In the genomic region with DNA sequence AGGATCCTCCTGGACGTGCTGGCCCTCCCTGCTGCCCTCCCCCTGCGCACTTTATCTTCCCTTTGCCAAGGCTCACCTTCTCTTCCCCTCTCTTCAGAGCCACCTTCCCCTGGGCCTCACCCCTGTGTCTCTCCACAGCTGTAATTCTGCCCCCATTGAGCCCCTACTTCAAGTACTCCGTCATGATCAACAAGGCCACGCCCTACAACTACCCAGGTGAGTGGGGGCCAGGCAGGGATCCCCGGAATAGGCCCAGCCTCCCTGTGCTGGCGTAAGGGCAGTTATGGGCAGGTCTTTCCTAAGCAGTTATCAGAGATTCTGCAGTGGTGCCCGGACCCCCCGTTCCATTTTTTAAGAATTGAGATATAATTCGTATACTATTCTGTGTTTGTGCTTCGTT, we compare ENCODE assay signal across 29 cellular contexts. TPM values are rescaled to one million over a fixed set of nuclear protein-coding genes. Genes with fewer than 3 reads are reported as not detected.
DNase-seq lines count a peak whose midpoint lies in the region; ATAC-seq, FAIRE-seq and TF ChIP-seq lines count a peak whose summit lies in the region.
"Had no signal": no experiment of that assay in that cellular context is flagged by ENCODE, and none has a peak within 500 bp of the region (broad histone marks: within the 10 kb centered on the region; RNA-seq: fewer than 3 reads in every experiment).

No MANE protein-coding gene starts in this region.

- H3K9me3 Mint-ChIP-seq in endodermal cell = no peaks in the 10 kb centered on the region
- H3K9me3 Mint-ChIP-seq: GM23338, immature natural killer cell had no signal

- ATAC-seq in sciatic nerve = no peak
- ATAC-seq: body of pancreas, GM23338 had no signal

- H3K27ac Mint-ChIP-seq in endodermal cell = no peak overlapping the region
- H3K27ac Mint-ChIP-seq: GM23338 had no signal

- no peak overlapping the region for H3K4me3 Mint-ChIP-seq in endodermal cell

- H3K9ac ChIP-seq in endodermal cell (ENCODE audit: extremely low read depth, low read length, poor library complexity, severe bottlenecking) = no peak overlapping the region
- H3K9ac ChIP-seq in GM23248 = no peak overlapping the region

- H3K4me3 ChIP-seq in endodermal cell (ENCODE audit: low read length) = no peak overlapping the region
- no peak overlapping the region for H3K4me3 ChIP-seq in GM23248
- H3K4me3 ChIP-seq: adrenal gland, body of pancreas, GM23338, ovary, Peyer's patch, smooth muscle cell, upper lobe of left lung had no signal

- FAIRE-seq in D721Med (lab: Jason Lieb, UNC) = no peak

- no peak overlapping the region for H3K4me2 ChIP-seq in GM23248 (ENCODE audit: unreplicated experiment)
- H3K4me2 ChIP-seq: GM23338, smooth muscle cell had no signal

- H3K9me2 ChIP-seq in GM23248 (ENCODE audit: insufficient read depth) = no peaks in the 10 kb centered on the region

- peaks cover 51% of the 10 kb centered on the region for H3K36me3 Mint-ChIP-seq in endodermal cell (ENCODE audit: low read depth)

- H3K4me1 ChIP-seq in endodermal cell (ENCODE audit: control insufficient read depth, insufficient read depth, low read length) = no peaks in the 10 kb centered on the region
- no peaks in the 10 kb centered on the region for H3K4me1 ChIP-seq in GM23248 (ENCODE audit: insufficient read depth)
- H3K4me1 ChIP-seq: BE2C had no signal

- no peaks in the 10 kb centered on the region for H3K27me3 ChIP-seq in endodermal cell (ENCODE audit: control insufficient read depth, insufficient read depth, low read length, poor library complexity, severe bottlenecking)
- H3K27me3 ChIP-seq in GM23248 (replicated peaks; ENCODE audit: insufficient read depth) = no peaks in the 10 kb centered on the region
- H3K27me3 ChIP-seq: adrenal gland, BE2C, body of pancreas, ovary, Peyer's patch, upper lobe of left lung had no signal

- no peak overlapping the region for H2AFZ ChIP-seq in GM23248
- H2AFZ ChIP-seq: GM23338 had no signal

- H3K9me3 ChIP-seq in endodermal cell (ENCODE audit: control insufficient read depth, low read length) (no peaks in the 10 kb centered on the region), GM23248 (ENCODE audit: low read depth) (no peaks in the 10 kb centered on the region)
- H3K9me3 ChIP-seq: adrenal gland, BE2C, body of pancreas, ovary, Peyer's patch, upper lobe of left lung had no signal

- peaks cover 6% of the 10 kb centered on the region for H3K4me1 Mint-ChIP-seq in endodermal cell

- DNase-seq in activated effector memory CD4-positive, alpha-beta T cell treated with anti-CD3 and anti-CD28 coated beads, Interleukin-2, amount 50 U/mL, for 16 hours = peak; percentile 54
- DNase-seq in activated effector memory CD4-positive, alpha-beta T cell treated with Interleukin-2 at 50 U/mL for 16 hours = no peak
- peak; percentile 7 for DNase-seq in D721Med (ENCODE audit: insufficient read length, low spot score)
- peak; percentile 35 for DNase-seq in endodermal cell
- DNase-seq in sciatic nerve (ENCODE audit: low spot score) = peak; percentile 42
- no peak for DNase-seq in GM23248
- DNase-seq in medulla oblongata (ENCODE audit: extremely low spot score) = no peak
- no peak for DNase-seq in midbrain (lab: John Stamatoyannopoulos, UW)
- DNase-seq: activated CD4-positive, alpha-beta T cell treated with anti-CD3 and anti-CD28 coated beads, Interleukin-2, amount 50 U/mL, for 48 hours; BE2C; COR-L47; DMS79 treated with DMSO at 0.1 percent for 48 hours; hypothalamus; immature natural killer cell; NCI-H1436; NCI-H2081 treated with DMSO at 0.1 percent for 48 hours; NCI-H226; retina; SHP77 treated with DMSO at 0.1 percent for 48 hours; substantia nigra; upper lobe of left lung had no signal

- no peaks in the 10 kb centered on the region for H3K27me3 Mint-ChIP-seq in endodermal cell (ENCODE audit: insufficient read depth)

- H3K79me2 ChIP-seq in GM23248 (ENCODE audit: insufficient read depth) = peaks cover 37% of the 10 kb centered on the region

- no peaks in the 10 kb centered on the region for H3F3A ChIP-seq in GM23248 (ENCODE audit: insufficient read depth)

- H3K27ac ChIP-seq in endodermal cell (ENCODE audit: low read depth, low read length) = no peak overlapping the region
- no peak overlapping the region for H3K27ac ChIP-seq in GM23248
- H3K27ac ChIP-seq: adrenal gland, body of pancreas, HL-60, ovary, Peyer's patch, upper lobe of left lung had no signal

- in situ Hi-C loops in GM23248 (cut with MboI) = no loop called here

- no peak for TF ChIP-seq CTCF in D721Med (IDR thresholded peaks at IDR 0.05; ENCODE audit: insufficient read depth, missing control alignments)
- TF ChIP-seq CTCF in endodermal cell (conservative IDR thresholded peaks at IDR 0.05) = no peak

- intact Hi-C loops in sciatic nerve (cut with DNase I) = no loop called here

- WGBS in endodermal cell (ENCODE audit: insufficient coverage in 1 of 2, insufficient read length in 1 of 2), 2 experiments = 91 to 92% methylated on average over 6 to 10 of the region's 10 CpGs
- whole genome bisulfite sequencing in GM23248 (ENCODE audit: low coverage in 1 of 2, low lambda C conversion rate in 2 of 2, missing lambda C conversion rate in 2 of 2), 2 experiments = 92 to 93% methylated on average over 10 of the region's 10 CpGs

- H3K36me3 ChIP-seq in endodermal cell (ENCODE audit: control insufficient read depth, insufficient read depth, low read length) (peaks cover 32% of the 10 kb centered on the region), GM23248 (ENCODE audit: low read depth) (peaks cover 4% of the 10 kb centered on the region; the same call in 1 of the 2 replicates)
- H3K36me3 ChIP-seq: ovary had no signal

- H4K20me1 ChIP-seq in GM23248 (ENCODE audit: insufficient read depth) = no peaks in the 10 kb centered on the region

RNA-seq across cellular contexts. Expression of a gene that starts 3.1 kb away (rescaled TPM):
- total RNA-seq in endodermal cell = 100 to 1,000 TPM; 196 to 229 TPM
- 194 TPM for polyA plus RNA-seq in endodermal cell (2013, experiment 1 of 2)
- 181 TPM for polyA plus RNA-seq in endodermal cell (2013, experiment 2 of 2)
- 80.5 TPM for total RNA-seq in sciatic nerve
- total RNA-seq in GM23248 (2014; rRNA removed; shearing (Covaris generic)) = 15.1 TPM in 1 of 2 replicates, not detected in the other
- polyA plus RNA-seq in GM23248 (2016; fragmentation: Nextera tagmentation; extraction: Ambion mirVana) = 198 and 210 TPM in 2 replicates

RNA-seq across cellular contexts. Expression of a gene that starts 5.2 kb away (rescaled TPM):
- total RNA-seq in endodermal cell = under 1 TPM; 0.20 to 0.44 TPM
- 0.14 TPM for polyA plus RNA-seq in endodermal cell (2013, experiment 1 of 2)
- polyA plus RNA-seq in endodermal cell (2013, experiment 2 of 2) = 0.12 TPM
- total RNA-seq in sciatic nerve = 4.0 TPM
- 0.54 TPM in 1 of 2 replicates, not detected in the other for total RNA-seq in GM23248 (2014; rRNA removed; shearing (Covaris generic))
- polyA plus RNA-seq in GM23248 (2016; fragmentation: Nextera tagmentation; extraction: Ambion mirVana) = 2.2 and 2.9 TPM in 2 replicates
- total RNA-seq: smooth muscle cell had no signal

RNA-seq across cellular contexts. Expression of a gene that starts 9.7 kb away (rescaled TPM):
- total RNA-seq in endodermal cell (10 to 100 TPM; 19.5 to 21.6 TPM), sciatic nerve (16.0 TPM)
- 19.9 TPM for polyA plus RNA-seq in endodermal cell (2013, experiment 1 of 2)
- polyA plus RNA-seq in endodermal cell (2013, experiment 2 of 2) = 19.7 TPM
- 11.5 and 23.8 TPM in 2 replicates for total RNA-seq in GM23248 (2014; rRNA removed; shearing (Covaris generic))
- polyA plus RNA-seq in GM23248 (2016; fragmentation: Nextera tagmentation; extraction: Ambion mirVana) = 29.6 and 30.0 TPM in 2 replicates

RNA-seq across cellular contexts. Expression of a gene that starts 9.8 kb away (rescaled TPM):
- total RNA-seq in endodermal cell (10 to 100 TPM; 79.0 to 85.5 TPM), sciatic nerve (47.2 TPM)
- 59.6 TPM for polyA plus RNA-seq in endodermal cell (2013, experiment 1 of 2)
- polyA plus RNA-seq in endodermal cell (2013, experiment 2 of 2) = 51.4 TPM
- 38.4 and 43.9 TPM in 2 replicates for total RNA-seq in GM23248 (2014; rRNA removed; shearing (Covaris generic))
- 78.6 and 81.8 TPM in 2 replicates for polyA plus RNA-seq in GM23248 (2016; fragmentation: Nextera tagmentation; extraction: Ambion mirVana)

RNA-seq across cellular contexts. Expression of a gene that starts 24.6 kb away (rescaled TPM):
- total RNA-seq in endodermal cell = not detected
- polyA plus RNA-seq in endodermal cell (2013, experiment 1 of 2) = not detected
- polyA plus RNA-seq in endodermal cell (2013, experiment 2 of 2) = not detected
- total RNA-seq in sciatic nerve = not detected
- not detected in 2 replicates for total RNA-seq in GM23248 (2014; rRNA removed; shearing (Covaris generic))
- polyA plus RNA-seq in GM23248 (2016; fragmentation: Nextera tagmentation; extraction: Ambion mirVana) = not detected in 2 replicates
- total RNA-seq: adrenal gland, body of pancreas, GM23338, mesenteric fat pad, ovary, Peyer's patch, smooth muscle cell, upper lobe of left lung had no signal
- polyA plus RNA-seq: adrenal gland, GM23338, immature natural killer cell, ovary, smooth muscle cell had no signal

Comparison
In these comparisons a context has a peak if more than half of its experiments do, and no peak if none do; other contexts are left out.
1. DNase-seq: peak in activated effector memory CD4-positive, alpha-beta T cell treated with anti-CD3 and anti-CD28 coated beads, Interleukin-2, amount 50 U/mL, for 16 hours (single experiment), D721Med (single experiment), endodermal cell (single experiment) and sciatic nerve (single experiment); none in activated effector memory CD4-positive, alpha-beta T cell treated with Interleukin-2 at 50 U/mL for 16 hours (single experiment), GM23248 (single experiment), medulla oblongata (single experiment) and midbrain (single experiment).